Comparison of ENCODE assay signal across 8 cellular contexts in genomic region chrX:110002300-110003166, GRCh38. TPM values are rescaled to one million over a fixed set of nuclear protein-coding genes. Genes with fewer than 3 reads are reported as not detected.
DNase-seq lines count a peak whose midpoint lies in the region; ATAC-seq and TF ChIP-seq lines count a peak whose summit lies in the region.

Gene TMEM164, plus strand, starts transcription at chrX:110003114. Its CDS starts 661 bp downstream, at chrX:110003775.

- H3K9me3 ChIP-seq in AG04450 (ENCODE audit: control insufficient read depth, insufficient read depth, low read length) = no peaks in the 10 kb centered on the region

- H3K4me3 Mint-ChIP-seq in chondrocyte (ENCODE audit: unreplicated experiment) = peak within 1 kb of the TSS; percentile 96

- ATAC-seq in GM18907 (IDR thresholded peaks at IDR 0.05; ENCODE audit: unreplicated experiment) = peak; percentile 88
- peak; percentile 75 for ATAC-seq in HG03139 (IDR thresholded peaks at IDR 0.05; ENCODE audit: unreplicated experiment)

- H3K27ac ChIP-seq in AG04450 (ENCODE audit: low read depth, low read length) = peak within 1 kb of the TSS; percentile 31

- no peaks in the 10 kb centered on the region for H3K27me3 Mint-ChIP-seq in chondrocyte (ENCODE audit: low read depth)

- POLR2A ChIA-PET in AG04450 (lab: Yijun Ruan, JAX) = interaction anchor here (0.6 to 1.3 kb wide), 4 partner anchors 19 to 416 kb away, joined by 3 to 5 read pairs (median 4); no protein-coding TSS in a partner anchor

- no peaks in the 10 kb centered on the region for H3K36me3 Mint-ChIP-seq in chondrocyte (ENCODE audit: low read depth)

- H3K27me3 ChIP-seq in AG04450 (ENCODE audit: control insufficient read depth, insufficient read depth, low read length) = no peaks in the 10 kb centered on the region

- DNase-seq in AG04450 (ENCODE audit: low read depth, low spot score) (peak; percentile 37), NCI-H345 (lab: John Stamatoyannopoulos, UW) (peak; percentile 72), chondrocyte (ENCODE audit: low spot score) (peak; percentile 94), kidney tubule cell (ENCODE audit: low spot score) (peak; percentile 78)
- DNase-seq in activated CD4-positive, alpha-beta T cell treated with anti-CD3 and anti-CD28 coated beads for 1 hour = peak; percentile 68
- peak; percentile 24 to 65 (median 62) for DNase-seq in stimulated activated CD4-positive, alpha-beta T cell treated with anti-CD3 and anti-CD28 coated beads, Interleukin-1b, Interleukin-23, amount 100 ng/mL, for 24 hours (ENCODE audit: low read depth in 4 of 4, low spot score in 1 of 4)

- H3K9me3 Mint-ChIP-seq in chondrocyte (ENCODE audit: low read depth) = no peaks in the 10 kb centered on the region

- no peak for TF ChIP-seq CTCF in AG04450 (IDR thresholded peaks at IDR 0.05; ENCODE audit: low read depth, low read length)
- peak; percentile 55 for TF ChIP-seq CTCF in chondrocyte (IDR thresholded peaks at IDR 0.05)

- H3K4me1 Mint-ChIP-seq in chondrocyte (ENCODE audit: low read depth) = peaks cover 12% of the 10 kb centered on the region

- CTCF ChIA-PET in AG04450 (lab: Charles Lee) = interaction anchor here (0.6 to 1.1 kb wide), 5 partner anchors 43 to 145 kb away, joined by 3 to 5 read pairs (median 3); no protein-coding TSS in a partner anchor

- H3K4me3 ChIP-seq in AG04450 (ENCODE audit: low read depth, low read length) = peak within 1 kb of the TSS; percentile 71

- H3K27ac Mint-ChIP-seq in chondrocyte (ENCODE audit: unreplicated experiment) = peak within 1 kb of the TSS; percentile 79

RNA-seq across cellular contexts. Expression of gene TMEM164, which starts in this region (rescaled TPM):
- 12.5 and 12.9 TPM in 2 replicates for polyA plus RNA-seq in AG04450 (2011; rRNA removed)
- polyA minus RNA-seq in AG04450 (2011; rRNA and poly(A)+ RNA removed) = 15.8 and 17.8 TPM in 2 replicates
- total RNA-seq in chondrocyte = 9.0 to 12.7 TPM (median 11.8 TPM) in 3 replicates

Comparison
In these comparisons a context has a peak if more than half of its experiments do, and no peak if none do; other contexts are left out.
1. Peak in every context shown above with its lines: DNase-seq, ATAC-seq, H3K4me3 ChIP-seq and H3K27ac ChIP-seq.
2. DNase-seq: peak in every context shown above with its lines; median percentile 94 in chondrocyte; 78 in kidney tubule cell; 72 in NCI-H345; 68 in activated CD4-positive, alpha-beta T cell treated with anti-CD3 and anti-CD28 coated beads for 1 hour; 62 in stimulated activated CD4-positive, alpha-beta T cell treated with anti-CD3 and anti-CD28 coated beads, Interleukin-1b, Interleukin-23, amount 100 ng/mL, for 24 hours; 37 in AG04450.